Comparison of ENCODE assay signal across 8 cellular contexts in the genomic region with DNA sequence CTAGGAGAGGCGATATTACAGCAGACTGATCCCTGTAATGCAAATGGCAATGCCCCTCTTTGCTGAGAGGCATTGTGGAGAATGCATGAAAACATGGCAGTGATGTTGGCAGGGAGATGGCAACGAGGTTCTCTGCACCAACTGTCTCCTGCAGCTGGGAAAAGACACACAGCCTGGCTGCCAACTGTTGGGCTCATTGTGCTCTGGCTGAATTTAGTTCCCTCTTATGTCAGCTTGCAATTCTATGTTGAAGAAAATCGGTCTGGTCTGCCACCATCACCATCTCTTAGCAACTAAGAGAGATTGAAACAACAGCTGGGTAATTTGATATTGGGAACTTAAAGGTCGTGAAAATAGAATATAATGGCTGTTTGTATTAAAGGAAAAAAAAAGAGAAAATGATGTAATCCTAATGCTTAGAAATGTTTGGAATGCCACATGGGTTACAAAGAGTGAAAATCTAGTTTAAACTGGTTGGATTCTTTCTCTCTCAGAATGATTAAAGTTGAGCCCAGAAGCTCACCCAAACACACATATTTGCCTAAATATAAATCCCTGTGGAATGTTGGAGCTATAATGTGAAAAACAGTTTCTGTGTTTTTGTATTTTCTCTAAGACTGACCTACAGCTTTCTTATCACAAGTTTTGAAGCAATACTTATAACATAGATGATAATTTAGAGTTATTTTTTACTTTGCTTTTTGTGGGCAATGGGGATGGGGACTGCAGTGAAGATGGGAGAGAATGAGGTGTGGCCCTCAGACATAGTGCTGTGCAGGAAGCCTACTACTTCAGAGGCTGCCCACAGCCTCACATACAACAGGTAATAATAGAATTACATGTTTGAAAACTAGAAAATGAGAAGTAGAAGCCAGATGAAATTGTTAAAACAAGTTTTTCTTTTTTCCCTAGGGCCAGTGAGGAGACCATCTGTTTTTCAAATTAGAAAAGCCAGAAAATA.
DNase-seq lines count a peak whose midpoint lies in the region; ATAC-seq and TF ChIP-seq lines count a peak whose summit lies in the region.

No MANE protein-coding gene starts in this region.

- 11 to 15% (median 13%) methylated on average over 4 of the region's 4 CpGs for WGBS in psoas muscle, 3 donors
- 25 to 29% methylated on average over 4 of the region's 4 CpGs for WGBS in lower leg skin, 2 donors

- BruUV-seq in PC-9 (replicated peaks; lab: Mats Ljungman, UMichigan), result no TSS peak

- TF ChIP-seq CTCF in PC-9 (conservative IDR thresholded peaks at IDR 0.05) (no peak), psoas muscle (IDR thresholded peaks at IDR 0.05) (no peak), lower leg skin (IDR thresholded peaks at IDR 0.05) (no peak)

- H3K4me3 ChIP-seq in PC-9, result peak overlapping the region; percentile 35; the same call in 1 of the 2 replicates
- H3K4me3 ChIP-seq in psoas muscle, result peak overlapping the region; percentile 29
- no peak overlapping the region for H3K4me3 ChIP-seq in lower leg skin (ENCODE audit: low read depth, poor library complexity, severe bottlenecking)

- no peaks in the 10 kb centered on the region for H3K4me1 Mint-ChIP-seq in effector memory CD8-positive, alpha-beta T cell (ENCODE audit: low read depth in 2 of 2)

- H3K4me2 ChIP-seq in PC-9, result peak overlapping the region; percentile 74

- intact Hi-C loops in PC-9 (cut with micrococcal nuclease; ENCODE audit: unreplicated experiment), result loop anchor here (1.0 to 5.0 kb wide), 6 partner anchors 37 to 1850 kb away; partner anchors contain the start of gene ARHGAP5
- intact Hi-C loops in psoas muscle (cut with DNase I), result loop anchor here in 1 of 2 donors (5.0 kb wide), 4 partner anchors 40 to 395 kb away; partner anchors contain the start of genes ARHGAP5, RNU6-7 and RNU6-8
- intact Hi-C loops in lower leg skin (cut with DNase I; ENCODE audit: low total_unique reads), result no loop called here

- H3K36me3 Mint-ChIP-seq in effector memory CD8-positive, alpha-beta T cell (ENCODE audit: insufficient read depth), result no peaks in the 10 kb centered on the region

- POLR2A ChIA-PET in PC-9 (lab: Charles Lee; ENCODE audit: unreplicated experiment), result interaction anchor here (0.5 to 0.6 kb wide), 2 partner anchors 545 to 1112 kb away, joined by 3 to 7 read pairs; no protein-coding TSS in a partner anchor

- H3K9me3 ChIP-seq in PC-9 (ENCODE audit: insufficient read depth, low read depth) (no peaks in the 10 kb centered on the region), psoas muscle (no peaks in the 10 kb centered on the region)

- no peak overlapping the region for H3K27ac Mint-ChIP-seq in effector memory CD8-positive, alpha-beta T cell

- peaks cover 29% of the 10 kb centered on the region for H3F3A ChIP-seq in PC-9 (ENCODE audit: insufficient read depth, low read depth)

- H3K36me3 ChIP-seq in PC-9 (ENCODE audit: low read depth) (no peaks in the 10 kb centered on the region), psoas muscle (ENCODE audit: insufficient read depth in 1 of 2, low read depth in 1 of 2) (no peaks in the 10 kb centered on the region)

- H2AFZ ChIP-seq in PC-9, result 0 out of 2 replicates have a peak overlapping the region, but pooled peaks have one; percentile 12

- H3K27me3 ChIP-seq in PC-9 (ENCODE audit: insufficient read depth, low read depth) (no peaks in the 10 kb centered on the region), psoas muscle (ENCODE audit: insufficient read depth in 3 of 3, low read length in 2 of 3) (no peaks in the 10 kb centered on the region)

- no peaks in the 10 kb centered on the region for H4K20me1 ChIP-seq in PC-9 (ENCODE audit: insufficient read depth)

- H3K9me3 Mint-ChIP-seq in effector memory CD8-positive, alpha-beta T cell, result peaks cover 0 to 1% of the 10 kb centered on the region in 2 donors

- no peak overlapping the region for H3K4me3 Mint-ChIP-seq in effector memory CD8-positive, alpha-beta T cell

- peak; percentile 64 to 79 (median 76) for ATAC-seq in psoas muscle
- no peak for ATAC-seq in effector memory CD8-positive, alpha-beta T cell (replicated peaks)
- no peak for ATAC-seq in GM18907 (IDR thresholded peaks at IDR 0.05; ENCODE audit: unreplicated experiment)

- H3K27ac ChIP-seq in PC-9 (peak overlapping the region; percentile 97), psoas muscle (peak overlapping the region; percentile 73)

- DNase-seq in GM04503 (ENCODE audit: low read depth) (peak; percentile 65), PC-9 (peak; percentile 15 to 79), fibroblast of the conjunctiva (ENCODE audit: low read depth) (peak; percentile 57), psoas muscle (peak in 1 of 2 donors; percentile 27), lower leg skin (ENCODE audit: low spot score in 2 of 2) (no peak)
- DNase-seq in effector memory CD8-positive, alpha-beta T cell, result no peak
- no peak for DNase-seq in activated CD4-positive, alpha-beta T cell treated with anti-CD3 and anti-CD28 coated beads, Interleukin-2, amount 50 U/mL, for 48 hours

- no peaks in the 10 kb centered on the region for H3K27me3 Mint-ChIP-seq in effector memory CD8-positive, alpha-beta T cell

- CTCF ChIA-PET in PC-9 (lab: Charles Lee), result interaction anchor here (0.6 to 0.7 kb wide), 3 partner anchors 41 to 936 kb away, joined by 3 read pairs; no protein-coding TSS in a partner anchor

- TF ChIP-seq POLR2A in lower leg skin (IDR thresholded peaks at IDR 0.05), result no peak

- H3K79me2 ChIP-seq in PC-9 (ENCODE audit: low read depth), result no peaks in the 10 kb centered on the region

- peaks cover 49% of the 10 kb centered on the region for H3K4me1 ChIP-seq in PC-9 (replicated peaks; ENCODE audit: insufficient read depth)
- H3K4me1 ChIP-seq in psoas muscle, result peaks cover 68% of the 10 kb centered on the region

- no peaks in the 10 kb centered on the region for H3K9me2 ChIP-seq in PC-9 (ENCODE audit: insufficient read depth)

Comparison
In these comparisons a context has a peak if more than half of its experiments do, and no peak if none do; other contexts are left out.
1. DNase-seq: peak in GM04503 (single experiment), PC-9 (2 of 2) and fibroblast of the conjunctiva (single experiment); none in lower leg skin (0 of 2), effector memory CD8-positive, alpha-beta T cell (0 of 3) and activated CD4-positive, alpha-beta T cell treated with anti-CD3 and anti-CD28 coated beads, Interleukin-2, amount 50 U/mL, for 48 hours (0 of 2).
2. ATAC-seq: peak in psoas muscle (4 of 4); none in effector memory CD8-positive, alpha-beta T cell (single experiment) and GM18907 (single experiment).